Comparison of ENCODE assay signal across 1 cellular context in genomic region chr5:142543951-142544753, GRCh38.
TF ChIP-seq lines count a peak whose summit lies in the region.

No MANE protein-coding gene starts in this region.

TF ChIP-seq in K562, 482 proteins besides CTCF, POLR2A, EP300 and RAD21 (continued from another document):
- TF ChIP-seq, protein P1, sequence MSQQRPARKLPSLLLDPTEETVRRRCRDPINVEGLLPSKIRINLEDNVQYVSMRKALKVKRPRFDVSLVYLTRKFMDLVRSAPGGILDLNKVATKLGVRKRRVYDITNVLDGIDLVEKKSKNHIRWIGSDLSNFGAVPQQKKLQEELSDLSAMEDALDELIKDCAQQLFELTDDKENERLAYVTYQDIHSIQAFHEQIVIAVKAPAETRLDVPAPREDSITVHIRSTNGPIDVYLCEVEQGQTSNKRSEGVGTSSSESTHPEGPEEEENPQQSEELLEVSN (IDR thresholded peaks at IDR 0.05; ENCODE audit: borderline replicate concordance in 1 of 2, extremely low read depth in 1 of 2, insufficient read depth in 1 of 2, insufficient read length in 1 of 2, low read depth in 1 of 2, low read length in 1 of 2, poor library complexity in 1 of 2, severe bottlenecking in 1 of 2), result no peak
- peak; percentile 70; the same call in 1 of the 2 replicates for TF ChIP-seq ZNF175 (CRISPR knock-in tag; IDR thresholded peaks at IDR 0.05; ENCODE audit: low read depth)
- TF ChIP-seq ZBTB9 (CRISPR knock-in tag; IDR thresholded peaks at IDR 0.05), result 0 out of 2 replicates have a peak, but pooled peaks have one; percentile 20
- TF ChIP-seq, protein P2, sequence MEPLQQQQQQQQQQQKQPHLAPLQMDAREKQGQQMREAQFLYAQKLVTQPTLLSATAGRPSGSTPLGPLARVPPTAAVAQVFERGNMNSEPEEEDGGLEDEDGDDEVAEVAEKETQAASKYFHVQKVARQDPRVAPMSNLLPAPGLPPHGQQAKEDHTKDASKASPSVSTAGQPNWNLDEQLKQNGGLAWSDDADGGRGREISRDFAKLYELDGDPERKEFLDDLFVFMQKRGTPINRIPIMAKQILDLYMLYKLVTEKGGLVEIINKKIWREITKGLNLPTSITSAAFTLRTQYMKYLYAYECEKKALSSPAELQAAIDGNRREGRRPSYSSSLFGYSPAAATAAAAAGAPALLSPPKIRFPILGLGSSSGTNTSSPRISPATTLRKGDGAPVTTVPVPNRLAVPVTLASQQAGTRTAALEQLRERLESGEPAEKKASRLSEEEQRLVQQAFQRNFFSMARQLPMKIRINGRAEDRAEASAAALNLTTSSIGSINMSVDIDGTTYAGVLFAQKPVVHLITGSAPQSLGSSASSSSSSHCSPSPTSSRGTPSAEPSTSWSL (CRISPR knock-in tag; IDR thresholded peaks at IDR 0.05; ENCODE audit: borderline replicate concordance), result no peak
- TF ChIP-seq, protein P3, sequence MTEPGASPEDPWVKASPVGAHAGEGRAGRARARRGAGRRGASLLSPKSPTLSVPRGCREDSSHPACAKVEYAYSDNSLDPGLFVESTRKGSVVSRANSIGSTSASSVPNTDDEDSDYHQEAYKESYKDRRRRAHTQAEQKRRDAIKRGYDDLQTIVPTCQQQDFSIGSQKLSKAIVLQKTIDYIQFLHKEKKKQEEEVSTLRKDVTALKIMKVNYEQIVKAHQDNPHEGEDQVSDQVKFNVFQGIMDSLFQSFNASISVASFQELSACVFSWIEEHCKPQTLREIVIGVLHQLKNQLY (CRISPR knock-in tag; conservative IDR thresholded peaks at IDR 0.05), result no peak
